8 cellular contexts compared by ENCODE assay signal in genomic region chr6:8983202-8983688, GRCh38.
DNase-seq lines count a peak whose midpoint lies in the region; ATAC-seq and TF ChIP-seq lines count a peak whose summit lies in the region.

No MANE protein-coding gene starts in this region.

- 5 to 7% methylated on average over 8 to 10 of the region's 10 CpGs for WGBS in transverse colon (ENCODE audit: low coverage in 1 of 2), 2 donors

- POLR2A ChIA-PET in PC-3 (lab: Charles Lee; ENCODE audit: unreplicated experiment) = no interaction called here

- H3K27ac ChIP-seq in PC-3 (ENCODE audit: low read length) = no peak overlapping the region
- no peak overlapping the region for H3K27ac ChIP-seq in transverse colon

- H2AFZ ChIP-seq in PC-3 (ENCODE audit: low read length) = no peak overlapping the region

- H3K4me3 ChIP-seq in Jurkat, Clone E6-1 (ENCODE audit: low read length) = no peak overlapping the region
- H3K4me3 ChIP-seq in PC-3 (ENCODE audit: low read length) (no peak overlapping the region), transverse colon (peak overlapping the region in 1 of 4 donors; percentile 4)

- TF ChIP-seq CTCF in PC-3 (conservative IDR thresholded peaks at IDR 0.05; ENCODE audit: low read depth, low read length) = peak; percentile 96
- TF ChIP-seq CTCF in transverse colon (IDR thresholded peaks at IDR 0.05) = peak; percentile 83 to 95 (median 93)

- H3K36me3 Mint-ChIP-seq in activated T-cell treated with anti-CD3 and anti-CD28 coated beads, Interleukin-2, amount 50 U/mL, for 72 hours (ENCODE audit: insufficient read depth in 2 of 2) = no peaks in the 10 kb centered on the region

- H3K9me3 ChIP-seq in PC-3 (ENCODE audit: low read length) (no peaks in the 10 kb centered on the region), transverse colon (no peaks in the 10 kb centered on the region)

- H3K9me3 Mint-ChIP-seq in activated T-cell treated with anti-CD3 and anti-CD28 coated beads, Interleukin-2, amount 50 U/mL, for 72 hours = no peaks in the 10 kb centered on the region

- H3K9me2 ChIP-seq in PC-3 (replicated peaks; ENCODE audit: low read length) = no peaks in the 10 kb centered on the region

- H3K27me3 Mint-ChIP-seq in activated T-cell treated with anti-CD3 and anti-CD28 coated beads, Interleukin-2, amount 50 U/mL, for 72 hours (ENCODE audit: low read depth) = peaks cover 25% of the 10 kb centered on the region

- H3K9ac ChIP-seq in PC-3 (ENCODE audit: low read length) = no peak overlapping the region

- H3K4me2 ChIP-seq in PC-3 (ENCODE audit: low read length) = peak overlapping the region; percentile 40

- H3K4me3 Mint-ChIP-seq in activated T-cell treated with anti-CD3 and anti-CD28 coated beads, Interleukin-2, amount 50 U/mL, for 72 hours = no peak overlapping the region

- peak; percentile 77 for DNase-seq in ELF-1 (ENCODE audit: low read depth, low spot score)
- peak; percentile 20 for DNase-seq in Jurkat, Clone E6-1 (ENCODE audit: low read depth, low spot score)
- DNase-seq in PC-3 = peak; percentile 78
- peak; percentile 45 to 57 for DNase-seq in activated T-cell treated with anti-CD3 and anti-CD28 coated beads, Interleukin-2, amount 50 U/mL, for 72 hours
- DNase-seq in fibroblast of the conjunctiva (ENCODE audit: low read depth) = peak; percentile 36
- DNase-seq in nucleus accumbens (lab: John Stamatoyannopoulos, UW) = peak in 51 of 56 donors; percentile 0 to 73 (median 25)
- DNase-seq in transverse colon = peak; percentile 63

- TF ChIP-seq EP300 in transverse colon (IDR thresholded peaks at IDR 0.05; ENCODE audit: low read depth) = no peak

- TF ChIP-seq POLR2A in transverse colon (IDR thresholded peaks at IDR 0.05) = no peak

- ATAC-seq in GM21737 (IDR thresholded peaks at IDR 0.05; ENCODE audit: unreplicated experiment) = peak; percentile 93
- peak; percentile 98 for ATAC-seq in PC-3
- ATAC-seq in activated T-cell treated with anti-CD3 and anti-CD28 coated beads, Interleukin-2, amount 50 U/mL, for 72 hours (replicated peaks in 1 of 2) = peak; percentile 64 to 73

- no peaks in the 10 kb centered on the region for H3K79me2 ChIP-seq in PC-3 (ENCODE audit: low read length)

- BruUV-seq in PC-3 (replicated peaks; lab: Mats Ljungman, UMichigan) = no TSS peak

- H3K4me1 ChIP-seq in PC-3 (ENCODE audit: insufficient read depth, low read length) (no peaks in the 10 kb centered on the region; the same call in 1 of the 2 replicates), transverse colon (peaks cover 0 to 8% (median 2%) of the 10 kb centered on the region in 4 donors)

- H4K20me1 ChIP-seq in PC-3 (ENCODE audit: low read length) = no peaks in the 10 kb centered on the region

- H3K4me1 Mint-ChIP-seq in activated T-cell treated with anti-CD3 and anti-CD28 coated beads, Interleukin-2, amount 50 U/mL, for 72 hours (ENCODE audit: low read depth) = no peaks in the 10 kb centered on the region

- CTCF ChIA-PET in PC-3 (lab: Charles Lee) = interaction anchor here (0.6 to 1.2 kb wide), 3 partner anchors 10 to 498 kb away, joined by 3 to 4 read pairs (median 3); no protein-coding TSS in a partner anchor

- no peaks in the 10 kb centered on the region for H3F3A ChIP-seq in PC-3 (ENCODE audit: low read length, unreplicated experiment)

- in situ Hi-C loops in transverse colon (cut with MboI; ENCODE audit: low pct_ligation_motif_present in 1 of 4, low pct_unique_long_range_greater_than_20kb in 1 of 4, low sequenced_read_pairs in 3 of 4) = loop anchor here (10.0 to 25.0 kb wide), 3 partner anchors 429 to 1454 kb away; no protein-coding TSS in a partner anchor

- H3K27me3 ChIP-seq in PC-3 (ENCODE audit: low read length) (peaks cover 21% of the 10 kb centered on the region; the same call in 1 of the 2 replicates), transverse colon (peaks cover 26% of the 10 kb centered on the region)

- H3K36me3 ChIP-seq in PC-3 (ENCODE audit: low read depth, low read length) (no peaks in the 10 kb centered on the region), transverse colon (no peaks in the 10 kb centered on the region)

- no peak overlapping the region for H3K27ac Mint-ChIP-seq in activated T-cell treated with anti-CD3 and anti-CD28 coated beads, Interleukin-2, amount 50 U/mL, for 72 hours

- intact Hi-C loops in PC-3 (cut with micrococcal nuclease) = loop anchor here (1.0 to 2.0 kb wide), 5 partner anchors 268 to 1452 kb away; no protein-coding TSS in a partner anchor
- intact Hi-C loops in transverse colon (cut with DNase I; ENCODE audit: low total_unique reads) = no loop called here

Comparison
In these comparisons a context has a peak if more than half of its experiments do, and no peak if none do; other contexts are left out.
1. DNase-seq: peak in every context shown above with its lines; median percentile 78 in PC-3; 77 in ELF-1; 63 in transverse colon; 51 in activated T-cell treated with anti-CD3 and anti-CD28 coated beads, Interleukin-2, amount 50 U/mL, for 72 hours; 36 in fibroblast of the conjunctiva; 25 in nucleus accumbens; 20 in Jurkat, Clone E6-1.